Comparison of ENCODE assay signal across 1 cellular context in genomic region chr9:115172105-115172504, GRCh38.
TF ChIP-seq lines count a peak whose summit lies in the region.

No MANE protein-coding gene starts in this region.

TF ChIP-seq in HepG2, 621 proteins besides CTCF, POLR2A, EP300 and RAD21 (continued from another document):
- TF ChIP-seq ARID3A (IDR thresholded peaks at IDR 0.05; ENCODE audit: low read depth, low read length) (no peak), ZBTB10 (CRISPR knock-in tag; IDR thresholded peaks at IDR 0.05; ENCODE audit: borderline replicate concordance) (no peak), ZFP36L2 (CRISPR knock-in tag; IDR thresholded peaks at IDR 0.05) (no peak), MAFK (conservative IDR thresholded peaks at IDR 0.05 in 1 of 2, IDR thresholded peaks at IDR 0.05 in 1 of 2; ENCODE audit: low read length in 2 of 2) (no peak), FOXA3 (CRISPR knock-in tag; IDR thresholded peaks at IDR 0.05) (no peak), HOXA9 (CRISPR knock-in tag; IDR thresholded peaks at IDR 0.05; ENCODE audit: borderline replicate concordance) (no peak), ZNF354B (CRISPR knock-in tag; IDR thresholded peaks at IDR 0.05) (no peak), KIAA2018 (CRISPR knock-in tag; IDR thresholded peaks at IDR 0.05; ENCODE audit: borderline replicate concordance) (no peak), MAZ (IDR thresholded peaks at IDR 0.05; ENCODE audit: borderline replicate concordance, low read depth, low read length) (no peak), MAZ (CRISPR knock-in tag; IDR thresholded peaks at IDR 0.05; ENCODE audit: low read depth) (no peak), ZNF761 (CRISPR knock-in tag; conservative IDR thresholded peaks at IDR 0.05) (no peak)
